Comparison of ENCODE assay signal across 12 cellular contexts in genomic region chr13:68588623-68589022, GRCh38.
DNase-seq lines count a peak whose midpoint lies in the region; ATAC-seq, FAIRE-seq and TF ChIP-seq lines count a peak whose summit lies in the region.
"Had no signal": no experiment of that assay in that cellular context is flagged by ENCODE, and none has a peak within 500 bp of the region (broad histone marks: within the 10 kb centered on the region; RNA-seq: fewer than 3 reads in every experiment).

No MANE protein-coding gene starts in this region.

- FAIRE-seq in HTR-8/SVneo (lab: Jason Lieb, UNC), result no peak

- no peak for TF ChIP-seq POLR2A in breast epithelium (IDR thresholded peaks at IDR 0.05)

- intact Hi-C loops in breast epithelium (cut with DNase I; ENCODE audit: low total_unique reads), result no loop called here

- H3K4me1 ChIP-seq in breast epithelium, result no peaks in the 10 kb centered on the region
- H3K4me1 ChIP-seq: tibial nerve had no signal

- H3K4me3 ChIP-seq in MG63 (no peak overlapping the region), breast epithelium (no peak overlapping the region)
- H3K4me3 ChIP-seq: tibial nerve had no signal

- H3K27ac ChIP-seq in breast epithelium, result no peak overlapping the region
- H3K27ac ChIP-seq: tibial nerve had no signal

- ATAC-seq in GM19455 (IDR thresholded peaks at IDR 0.05; ENCODE audit: unreplicated experiment) (peak; percentile 97), HG03039 (IDR thresholded peaks at IDR 0.05; ENCODE audit: unreplicated experiment) (peak; percentile 100)

- H3K9me3 ChIP-seq in MG63 (no peaks in the 10 kb centered on the region), breast epithelium (no peaks in the 10 kb centered on the region)
- H3K9me3 ChIP-seq: tibial nerve had no signal

- DNase-seq in CD1c-positive myeloid dendritic cell (ENCODE audit: extremely low spot score) (peak; percentile 35), NAMALWA (ENCODE audit: low spot score) (peak; percentile 92), HTR-8/SVneo (ENCODE audit: insufficient read length, low spot score) (no peak), MG63 (no peak), NCI-H345 (lab: John Stamatoyannopoulos, UW) (no peak), breast epithelium (ENCODE audit: low spot score in 2 of 2) (no peak)
- DNase-seq: ACHN; activated T-cell treated with anti-CD3 and anti-CD28 coated beads, Interleukin-2, amount 50 U/mL, for 24 hours; SHP77 had no signal

- no peak for TF ChIP-seq CTCF in breast epithelium (IDR thresholded peaks at IDR 0.05)

- H3K36me3 ChIP-seq in MG63 (no peaks in the 10 kb centered on the region), breast epithelium (peaks cover 5% of the 10 kb centered on the region)
- H3K36me3 ChIP-seq: tibial nerve had no signal

- H3K27me3 ChIP-seq in MG63, result no peaks in the 10 kb centered on the region
- H3K27me3 ChIP-seq in breast epithelium, result no peaks in the 10 kb centered on the region
- H3K27me3 ChIP-seq: tibial nerve had no signal

Comparison
In these comparisons a context has a peak if more than half of its experiments do, and no peak if none do; other contexts are left out.
1. DNase-seq: peak in CD1c-positive myeloid dendritic cell (single experiment) and NAMALWA (single experiment); none in HTR-8/SVneo (single experiment), MG63 (single experiment), NCI-H345 (single experiment) and breast epithelium (0 of 2).